In genomic region chr4:971670-972500, GRCh38 we compare ENCODE assay signal across 2 cellular contexts.
TF ChIP-seq lines count a peak whose summit lies in the region.

No MANE protein-coding gene starts in this region.

TF ChIP-seq in SK-N-SH, 30 proteins besides CTCF, POLR2A, EP300 and RAD21:
- TF ChIP-seq MXI1 (IDR thresholded peaks at IDR 0.05; ENCODE audit: low read depth, low read length), result peak; percentile 25; the same call in 1 of the 2 replicates
- no peak for TF ChIP-seq IRF3 (IDR thresholded peaks at IDR 0.05; ENCODE audit: low read depth, low read length)

TF ChIP-seq in SK-N-SH treated with all-trans-retinoic acid at 6 μM for 48 hours, 23 proteins besides CTCF, POLR2A, EP300 and RAD21:
- no peak for TF ChIP-seq ZFP30 (CRISPR knock-in tag; IDR thresholded peaks at IDR 0.05)
- TF ChIP-seq OSR1 (CRISPR knock-in tag; IDR thresholded peaks at IDR 0.05), result no peak
- no peak for TF ChIP-seq SNAI2 (CRISPR knock-in tag; IDR thresholded peaks at IDR 0.05)
- TF ChIP-seq GLIS3 (CRISPR knock-in tag; IDR thresholded peaks at IDR 0.05), result no peak
